ENCODE assay signal across 20 cellular contexts in genomic region chr1:10601342-10602060, GRCh38.
A peak's percentile ranks its signal among the peaks of the same experiment; 100 is the strongest.
DNase-seq lines count a peak whose midpoint lies in the region; ATAC-seq, FAIRE-seq and TF ChIP-seq lines count a peak whose summit lies in the region.
"Had no signal": no experiment of that assay in that cellular context is flagged by ENCODE, and none has a peak within 500 bp of the region (broad histone marks: within the 10 kb centered on the region; RNA-seq: fewer than 3 reads in every experiment).

No MANE protein-coding gene starts in this region.

- no peaks in the 10 kb centered on the region for H3K27me3 Mint-ChIP-seq in progenitor cell of endocrine pancreas
- H3K27me3 Mint-ChIP-seq: B cell; CD4-positive, alpha-beta memory T cell had no signal

- no peak overlapping the region for H3K4me3 ChIP-seq in MM.1S (ENCODE audit: low read length)
- H3K4me3 ChIP-seq: PC-9 had no signal

- H3F3A ChIP-seq in MM.1S (ENCODE audit: insufficient read depth, low read length), result no peaks in the 10 kb centered on the region

- no peaks in the 10 kb centered on the region for H3K9me3 ChIP-seq in MM.1S (replicated peaks; ENCODE audit: insufficient read depth, low read length)
- H3K9me3 ChIP-seq: SK-N-SH had no signal

- no peaks in the 10 kb centered on the region for H3K4me1 ChIP-seq in MM.1S (ENCODE audit: low read length)

- H3K79me2 ChIP-seq in MM.1S (ENCODE audit: low read length), result no peaks in the 10 kb centered on the region

- H3K27me3 ChIP-seq in MM.1S (replicated peaks; ENCODE audit: insufficient read depth, low read length), result no peaks in the 10 kb centered on the region

- TF ChIP-seq CTCF in progenitor cell of endocrine pancreas (IDR thresholded peaks at IDR 0.05; ENCODE audit: unreplicated experiment) (no peak), MM.1S (IDR thresholded peaks at IDR 0.05; ENCODE audit: low read length) (no peak)

- FAIRE-seq in RCC 7860 (lab: Jason Lieb, UNC), result peak; percentile 21
- FAIRE-seq: D721Med, G401.6 had no signal

- no peaks in the 10 kb centered on the region for H3K4me1 Mint-ChIP-seq in stimulated activated effector memory CD8-positive, alpha-beta T cell treated with anti-CD3 and anti-CD28 coated beads, Interleukin-12 subunit alpha, Interleukin-12 subunit beta, amount 100 ng/mL, for 72 hours
- H3K4me1 Mint-ChIP-seq in progenitor cell of endocrine pancreas (ENCODE audit: low read depth), result peaks cover 26% of the 10 kb centered on the region
- H3K4me1 Mint-ChIP-seq: B cell; CD4-positive, alpha-beta memory T cell had no signal

- H3K36me3 ChIP-seq in MM.1S (replicated peaks; ENCODE audit: insufficient read depth, low read length), result no peaks in the 10 kb centered on the region

- no peak overlapping the region for H2AFZ ChIP-seq in MM.1S (ENCODE audit: low read length)
- H2AFZ ChIP-seq: PC-9 had no signal

- no peak overlapping the region for H3K9ac ChIP-seq in MM.1S (ENCODE audit: low read length)
- H3K9ac ChIP-seq: SK-N-SH had no signal

- H3K27ac Mint-ChIP-seq in stimulated activated effector memory CD8-positive, alpha-beta T cell treated with anti-CD3 and anti-CD28 coated beads, Interleukin-12 subunit alpha, Interleukin-12 subunit beta, amount 100 ng/mL, for 72 hours, result peak overlapping the region; percentile 27
- no peak overlapping the region for H3K27ac Mint-ChIP-seq in progenitor cell of endocrine pancreas
- H3K27ac Mint-ChIP-seq: B cell had no signal

- no peak for ATAC-seq in stimulated activated effector memory CD8-positive, alpha-beta T cell treated with anti-CD3 and anti-CD28 coated beads, Interleukin-12 subunit alpha, Interleukin-12 subunit beta, amount 100 ng/mL, for 72 hours
- ATAC-seq in HG02884 (IDR thresholded peaks at IDR 0.05; ENCODE audit: unreplicated experiment), result no peak
- ATAC-seq: HCT116 had no signal

- no peaks in the 10 kb centered on the region for H3K9me2 ChIP-seq in MM.1S (replicated peaks; ENCODE audit: insufficient read depth, low read length)
- H3K9me2 ChIP-seq: SK-N-SH had no signal

- H3K9me3 Mint-ChIP-seq in stimulated activated effector memory CD8-positive, alpha-beta T cell treated with anti-CD3 and anti-CD28 coated beads, Interleukin-12 subunit alpha, Interleukin-12 subunit beta, amount 100 ng/mL, for 72 hours, result no peaks in the 10 kb centered on the region
- H3K9me3 Mint-ChIP-seq in progenitor cell of endocrine pancreas (ENCODE audit: low read depth), result no peaks in the 10 kb centered on the region
- H3K9me3 Mint-ChIP-seq: CD4-positive, alpha-beta memory T cell had no signal

- 0 out of 2 replicates have a peak, but pooled peaks cover 3% of the 10 kb centered on the region for H4K20me1 ChIP-seq in MM.1S (ENCODE audit: insufficient read depth, low read length)

- peaks cover 17% of the 10 kb centered on the region for H3K36me3 Mint-ChIP-seq in stimulated activated effector memory CD8-positive, alpha-beta T cell treated with anti-CD3 and anti-CD28 coated beads, Interleukin-12 subunit alpha, Interleukin-12 subunit beta, amount 100 ng/mL, for 72 hours
- peaks cover 3% of the 10 kb centered on the region for H3K36me3 Mint-ChIP-seq in progenitor cell of endocrine pancreas (ENCODE audit: insufficient read depth)

- no peak overlapping the region for H3K4me2 ChIP-seq in MM.1S (ENCODE audit: low read depth, low read length)
- H3K4me2 ChIP-seq: PC-9, SK-N-SH had no signal

- peak; percentile 46 for DNase-seq in LHCN-M2 (ENCODE audit: low read depth)
- no peak for DNase-seq in RCC 7860 (ENCODE audit: low spot score)
- DNase-seq in left kidney (ENCODE audit: low read depth, low spot score), result peak; percentile 75
- no peak for DNase-seq in stimulated activated effector memory CD8-positive, alpha-beta T cell treated with anti-CD3 and anti-CD28 coated beads, Interleukin-12 subunit alpha, Interleukin-12 subunit beta, amount 100 ng/mL, for 72 hours (ENCODE audit: low spot score in 2 of 2)
- no peak for DNase-seq in progenitor cell of endocrine pancreas (ENCODE audit: low spot score, unreplicated experiment)
- no peak for DNase-seq in MM.1S
- DNase-seq: CD4-positive, alpha-beta memory T cell; DMS79; KBM-7; NCI-H1092; NCI-H187; NCI-H226; PC-9; SK-N-SH; T-helper 1 cell had no signal

- H3K27ac ChIP-seq in MM.1S (ENCODE audit: low read length), result no peak overlapping the region
- H3K27ac ChIP-seq: PC-9 had no signal

- H3K4me3 Mint-ChIP-seq in stimulated activated effector memory CD8-positive, alpha-beta T cell treated with anti-CD3 and anti-CD28 coated beads, Interleukin-12 subunit alpha, Interleukin-12 subunit beta, amount 100 ng/mL, for 72 hours, result no peak overlapping the region
- H3K4me3 Mint-ChIP-seq in progenitor cell of endocrine pancreas (ENCODE audit: low read depth), result no peak overlapping the region
- H3K4me3 Mint-ChIP-seq: B cell; CD4-positive, alpha-beta memory T cell had no signal

Comparison
In these comparisons a context has a peak if more than half of its experiments do, and no peak if none do; other contexts are left out.
1. DNase-seq: peak in LHCN-M2 (single experiment) and left kidney (single experiment); none in RCC 7860 (single experiment), stimulated activated effector memory CD8-positive, alpha-beta T cell treated with anti-CD3 and anti-CD28 coated beads, Interleukin-12 subunit alpha, Interleukin-12 subunit beta, amount 100 ng/mL, for 72 hours (0 of 2), progenitor cell of endocrine pancreas (single experiment) and MM.1S (single experiment).